ENCODE assay signal across 1 cellular context in the genomic region with DNA sequence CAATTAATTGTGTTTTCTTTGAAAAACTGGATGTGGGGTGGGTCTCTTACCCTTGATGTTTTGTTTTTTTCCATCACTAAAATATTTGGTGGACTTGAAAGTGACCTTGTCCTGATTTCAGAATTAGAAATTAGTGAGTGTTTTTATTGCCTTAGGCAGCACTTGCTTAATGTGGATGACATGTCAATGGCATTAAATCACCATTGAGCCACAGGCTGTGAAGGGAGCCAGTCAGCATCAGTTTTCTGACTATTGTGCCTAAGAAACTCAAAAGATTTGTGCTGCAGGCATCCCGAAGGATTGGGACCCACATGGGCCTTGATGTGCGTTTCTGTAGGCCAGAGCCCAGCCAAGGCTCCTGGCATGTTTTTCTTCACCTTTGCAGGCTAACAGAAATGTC.
TF ChIP-seq lines count a peak whose summit lies in the region.

No MANE protein-coding gene starts in this region.

TF ChIP-seq in GM23338, 12 proteins besides CTCF, POLR2A, EP300 and RAD21:
- TF ChIP-seq ZNF462 (CRISPR knock-in tag; IDR thresholded peaks at IDR 0.05) (no peak), POLR2AphosphoS5 (IDR thresholded peaks at IDR 0.05; ENCODE audit: low read depth) (no peak), ZNF331 (CRISPR knock-in tag; IDR thresholded peaks at IDR 0.05; ENCODE audit: low read depth) (no peak), ETS1 (IDR thresholded peaks at IDR 0.05) (no peak), NANOG (IDR thresholded peaks at IDR 0.05; ENCODE audit: borderline replicate concordance) (no peak), ZNF114 (CRISPR knock-in tag; IDR thresholded peaks at IDR 0.05) (no peak), EZH2phosphoT487 (IDR thresholded peaks at IDR 0.05; ENCODE audit: unreplicated experiment) (no peak), STAT1 (IDR thresholded peaks at IDR 0.05; ENCODE audit: unreplicated experiment) (no peak), EZH2 (IDR thresholded peaks at IDR 0.05; ENCODE audit: low read depth, unreplicated experiment) (no peak), CREB1 (CRISPR knock-in tag; IDR thresholded peaks at IDR 0.05; ENCODE audit: low read depth) (no peak), JUNB (IDR thresholded peaks at IDR 0.05; ENCODE audit: unreplicated experiment) (no peak)
- TF ChIP-seq, protein P1, sequence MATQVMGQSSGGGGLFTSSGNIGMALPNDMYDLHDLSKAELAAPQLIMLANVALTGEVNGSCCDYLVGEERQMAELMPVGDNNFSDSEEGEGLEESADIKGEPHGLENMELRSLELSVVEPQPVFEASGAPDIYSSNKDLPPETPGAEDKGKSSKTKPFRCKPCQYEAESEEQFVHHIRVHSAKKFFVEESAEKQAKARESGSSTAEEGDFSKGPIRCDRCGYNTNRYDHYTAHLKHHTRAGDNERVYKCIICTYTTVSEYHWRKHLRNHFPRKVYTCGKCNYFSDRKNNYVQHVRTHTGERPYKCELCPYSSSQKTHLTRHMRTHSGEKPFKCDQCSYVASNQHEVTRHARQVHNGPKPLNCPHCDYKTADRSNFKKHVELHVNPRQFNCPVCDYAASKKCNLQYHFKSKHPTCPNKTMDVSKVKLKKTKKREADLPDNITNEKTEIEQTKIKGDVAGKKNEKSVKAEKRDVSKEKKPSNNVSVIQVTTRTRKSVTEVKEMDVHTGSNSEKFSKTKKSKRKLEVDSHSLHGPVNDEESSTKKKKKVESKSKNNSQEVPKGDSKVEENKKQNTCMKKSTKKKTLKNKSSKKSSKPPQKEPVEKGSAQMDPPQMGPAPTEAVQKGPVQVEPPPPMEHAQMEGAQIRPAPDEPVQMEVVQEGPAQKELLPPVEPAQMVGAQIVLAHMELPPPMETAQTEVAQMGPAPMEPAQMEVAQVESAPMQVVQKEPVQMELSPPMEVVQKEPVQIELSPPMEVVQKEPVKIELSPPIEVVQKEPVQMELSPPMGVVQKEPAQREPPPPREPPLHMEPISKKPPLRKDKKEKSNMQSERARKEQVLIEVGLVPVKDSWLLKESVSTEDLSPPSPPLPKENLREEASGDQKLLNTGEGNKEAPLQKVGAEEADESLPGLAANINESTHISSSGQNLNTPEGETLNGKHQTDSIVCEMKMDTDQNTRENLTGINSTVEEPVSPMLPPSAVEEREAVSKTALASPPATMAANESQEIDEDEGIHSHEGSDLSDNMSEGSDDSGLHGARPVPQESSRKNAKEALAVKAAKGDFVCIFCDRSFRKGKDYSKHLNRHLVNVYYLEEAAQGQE (IDR thresholded peaks at IDR 0.05; ENCODE audit: unreplicated experiment) = no peak
